ENCODE assay signal across 8 cellular contexts in the genomic region with DNA sequence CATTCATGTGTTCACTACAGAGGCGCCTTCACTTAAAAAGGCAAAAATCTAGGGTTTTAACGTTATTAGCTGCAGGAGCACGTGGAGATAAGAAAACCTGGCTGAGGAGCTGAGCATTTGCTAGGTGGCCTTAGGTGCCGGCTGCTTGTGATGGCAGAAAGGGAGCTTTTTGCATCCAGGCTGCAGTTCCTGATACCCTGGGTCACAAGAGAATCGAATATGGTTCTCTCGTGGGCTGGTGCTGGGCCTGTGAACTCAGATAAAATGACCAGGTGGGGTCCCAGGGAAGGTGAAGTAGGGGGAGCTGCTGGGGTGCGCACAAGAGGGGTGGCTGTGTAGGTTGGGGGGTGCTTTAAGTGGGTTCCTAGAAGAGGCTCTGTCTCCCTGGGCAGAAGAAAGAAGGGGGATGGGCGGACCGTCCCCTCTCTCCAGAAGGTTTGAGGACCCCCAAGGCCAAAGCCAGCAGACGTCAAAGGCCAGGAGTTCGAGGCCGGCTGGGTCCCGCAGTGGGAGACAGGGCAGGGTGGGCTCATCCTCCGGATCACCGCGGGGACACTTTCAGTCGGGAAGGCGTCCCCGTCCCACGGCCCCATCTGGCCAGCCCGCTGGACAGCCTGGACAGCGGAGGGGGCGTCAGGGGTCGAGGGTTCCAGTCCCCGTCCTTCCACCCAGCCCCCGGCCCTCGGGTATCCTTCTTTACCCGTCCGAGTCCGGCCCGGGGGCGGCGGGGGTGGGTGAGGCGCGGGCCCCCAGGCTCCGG. TPM values are rescaled to one million over a fixed set of nuclear protein-coding genes. Genes with fewer than 3 reads are reported as not detected.
DNase-seq lines count a peak whose midpoint lies in the region; ATAC-seq and TF ChIP-seq lines count a peak whose summit lies in the region.

No MANE protein-coding gene starts in this region.

- H3K36me3 Mint-ChIP-seq in CD4-positive, alpha-beta T cell (ENCODE audit: low read depth): peaks cover 19% of the 10 kb centered on the region
- no peaks in the 10 kb centered on the region for H3K36me3 Mint-ChIP-seq in endothelial cell (ENCODE audit: low read depth, unreplicated experiment)
- no peaks in the 10 kb centered on the region for H3K36me3 Mint-ChIP-seq in nephron progenitor cell (ENCODE audit: low read depth)

- H3K27ac Mint-ChIP-seq in CD4-positive, alpha-beta T cell: peak overlapping the region; percentile 99
- H3K27ac Mint-ChIP-seq in endothelial cell (ENCODE audit: unreplicated experiment) (peak overlapping the region; percentile 62), nephron progenitor cell (peak overlapping the region; percentile 25)

- H3K9me3 ChIP-seq in CD4-positive, alpha-beta T cell (ENCODE audit: control insufficient read depth, low read length): no peaks in the 10 kb centered on the region
- no peaks in the 10 kb centered on the region for H3K9me3 ChIP-seq in OCI-LY7 (ENCODE audit: low read length)

- no TSS peak for BruUV-seq in OCI-LY7 (replicated peaks; lab: Mats Ljungman, UMichigan)

- H3K27ac ChIP-seq in CD4-positive, alpha-beta T cell (ENCODE audit: low read depth, low read length): no peak overlapping the region
- H3K27ac ChIP-seq in OCI-LY7 (ENCODE audit: low read depth, low read length, poor library complexity, severe bottlenecking): no peak overlapping the region

- intact Hi-C loops in CD4-positive, alpha-beta T cell (cut with DNase I, micrococcal nuclease): loop anchor here (5.0 to 10.0 kb wide), 6 partner anchors 51 to 899 kb away; a partner anchor contains a TSS
- intact Hi-C loops in OCI-LY7 (cut with micrococcal nuclease; ENCODE audit: unreplicated experiment): no loop called here

- peak overlapping the region; percentile 96 for H3K4me3 Mint-ChIP-seq in CD4-positive, alpha-beta T cell
- H3K4me3 Mint-ChIP-seq in endothelial cell (ENCODE audit: unreplicated experiment) (peak overlapping the region; percentile 90), nephron progenitor cell (peak overlapping the region; percentile 86)

- no peaks in the 10 kb centered on the region; the same call in 1 of the 2 replicates for H4K20me1 ChIP-seq in OCI-LY7 (ENCODE audit: insufficient read depth, low read length)

- peaks cover 10% of the 10 kb centered on the region; the same call in 1 of the 2 replicates for H3K36me3 ChIP-seq in OCI-LY7 (ENCODE audit: insufficient read depth, low read length)

- no peaks in the 10 kb centered on the region for H3K9me3 Mint-ChIP-seq in CD4-positive, alpha-beta T cell
- no peaks in the 10 kb centered on the region for H3K9me3 Mint-ChIP-seq in endothelial cell (ENCODE audit: unreplicated experiment)
- H3K9me3 Mint-ChIP-seq in nephron progenitor cell: no peaks in the 10 kb centered on the region

- TF ChIP-seq CTCF in CD4-positive, alpha-beta T cell (IDR thresholded peaks at IDR 0.05): no peak
- TF ChIP-seq CTCF in OCI-LY7 (conservative IDR thresholded peaks at IDR 0.05; ENCODE audit: low read length) (no peak), endothelial cell (IDR thresholded peaks at IDR 0.05; ENCODE audit: unreplicated experiment) (no peak), nephron progenitor cell (IDR thresholded peaks at IDR 0.05) (no peak)

- peak in 1 of 10 experiments; percentile 30 for DNase-seq in CD4-positive, alpha-beta T cell
- DNase-seq in OCI-LY7 (ENCODE audit: low spot score): no peak
- no peak for DNase-seq in endothelial cell (ENCODE audit: low spot score)
- DNase-seq in nephron progenitor cell: peak; percentile 59
- DNase-seq in AG08395 (ENCODE audit: low spot score): no peak
- DNase-seq in NCI-H2171 treated with DMSO at 0.1 percent for 48 hours (lab: John Stamatoyannopoulos, UW): no peak

- H3K4me1 Mint-ChIP-seq in CD4-positive, alpha-beta T cell (ENCODE audit: low read depth): peaks cover 47% of the 10 kb centered on the region
- H3K4me1 Mint-ChIP-seq in endothelial cell (ENCODE audit: unreplicated experiment) (peaks cover 28% of the 10 kb centered on the region), nephron progenitor cell (peaks cover 30% of the 10 kb centered on the region)

- no peaks in the 10 kb centered on the region for H3K9me2 ChIP-seq in OCI-LY7 (ENCODE audit: insufficient read depth, low read length)

- H3K4me2 ChIP-seq in OCI-LY7 (ENCODE audit: low read length): peak overlapping the region; percentile 91

- H3K4me1 ChIP-seq in OCI-LY7 (ENCODE audit: insufficient read depth, low read length, poor library complexity, severe bottlenecking): peaks cover 30% of the 10 kb centered on the region

- peaks cover 37% of the 10 kb centered on the region for H3K79me2 ChIP-seq in OCI-LY7 (ENCODE audit: insufficient read depth, low read depth, low read length)

- no peaks in the 10 kb centered on the region for H3K27me3 Mint-ChIP-seq in CD4-positive, alpha-beta T cell
- peaks cover 19% of the 10 kb centered on the region for H3K27me3 Mint-ChIP-seq in endothelial cell (ENCODE audit: unreplicated experiment)
- peaks cover 40% of the 10 kb centered on the region for H3K27me3 Mint-ChIP-seq in nephron progenitor cell (ENCODE audit: low read depth, poor library complexity)

- peak overlapping the region; percentile 67 for H3K4me3 ChIP-seq in OCI-LY7 (ENCODE audit: low read depth, low read length, poor library complexity, severe bottlenecking)

- no peak for ATAC-seq in CD4-positive, alpha-beta T cell (ENCODE audit: poor library complexity)
- ATAC-seq in HG03175 (IDR thresholded peaks at IDR 0.05; ENCODE audit: unreplicated experiment): no peak
- ATAC-seq in activated CD4-positive, CD25-positive, alpha-beta regulatory T cell treated with anti-CD3 and anti-CD28 coated beads, Interleukin-2, amount 50 U/mL, for 24 hours: no peak

- no peaks in the 10 kb centered on the region for H3K27me3 ChIP-seq in CD4-positive, alpha-beta T cell (ENCODE audit: control insufficient read depth, insufficient read depth, low read length)

- POLR2A ChIA-PET in CD4-positive, alpha-beta T cell (lab: Charles Lee): interaction anchor here (0.8 to 1.9 kb wide), 3 partner anchors 15 to 271 kb away, joined by 3 to 9 read pairs (median 4); no protein-coding TSS in a partner anchor
- POLR2A ChIA-PET in OCI-LY7 (lab: Charles Lee): interaction anchor here (1.1 to 1.6 kb wide), 3 partner anchors 10 to 36 kb away, joined by 3 to 6 read pairs (median 4); no protein-coding TSS in a partner anchor

- CTCF ChIA-PET in CD4-positive, alpha-beta T cell (lab: Charles Lee): interaction anchor here (1.0 to 1.4 kb wide), 2 partner anchors 8 to 26 kb away, joined by 3 to 4 read pairs; no protein-coding TSS in a partner anchor
- CTCF ChIA-PET in OCI-LY7 (lab: Charles Lee; ENCODE audit: unreplicated experiment): interaction anchor here (0.7 kb wide), 1 partner anchor 37 kb away, joined by 3 read pairs; no protein-coding TSS in a partner anchor

- H2AFZ ChIP-seq in OCI-LY7 (ENCODE audit: low read length): no peak overlapping the region

RNA-seq across cellular contexts. Expression of a gene that starts 0.7 kb away (rescaled TPM):
- 10 to 100 TPM; 33.5 to 35.3 TPM for total RNA-seq in CD4-positive, alpha-beta T cell
- 15.4 and 22.6 TPM in 2 replicates for total RNA-seq in OCI-LY7 (2014; rRNA removed; shearing (Covaris generic))
- 67.5 and 70.3 TPM in 2 replicates for total RNA-seq in OCI-LY7 (2022)
- 98.9 TPM for total RNA-seq in endothelial cell (ENCODE audit: unreplicated experiment)

Comparison
In these comparisons a context has a peak if more than half of its experiments do, and no peak if none do; other contexts are left out.
1. H3K27ac Mint-ChIP-seq: peak in every context shown above with its lines; median percentile 99 in CD4-positive, alpha-beta T cell; 62 in endothelial cell; 25 in nephron progenitor cell.